ENCODE assay signal across 1 cellular context in genomic region chr2:60470340-60470739, GRCh38.
TF ChIP-seq lines count a peak whose summit lies in the region.

No MANE protein-coding gene starts in this region.

TF ChIP-seq in SK-N-SH, 30 proteins besides CTCF, POLR2A, EP300 and RAD21 (continued from another document):
- TF ChIP-seq, protein P1, sequence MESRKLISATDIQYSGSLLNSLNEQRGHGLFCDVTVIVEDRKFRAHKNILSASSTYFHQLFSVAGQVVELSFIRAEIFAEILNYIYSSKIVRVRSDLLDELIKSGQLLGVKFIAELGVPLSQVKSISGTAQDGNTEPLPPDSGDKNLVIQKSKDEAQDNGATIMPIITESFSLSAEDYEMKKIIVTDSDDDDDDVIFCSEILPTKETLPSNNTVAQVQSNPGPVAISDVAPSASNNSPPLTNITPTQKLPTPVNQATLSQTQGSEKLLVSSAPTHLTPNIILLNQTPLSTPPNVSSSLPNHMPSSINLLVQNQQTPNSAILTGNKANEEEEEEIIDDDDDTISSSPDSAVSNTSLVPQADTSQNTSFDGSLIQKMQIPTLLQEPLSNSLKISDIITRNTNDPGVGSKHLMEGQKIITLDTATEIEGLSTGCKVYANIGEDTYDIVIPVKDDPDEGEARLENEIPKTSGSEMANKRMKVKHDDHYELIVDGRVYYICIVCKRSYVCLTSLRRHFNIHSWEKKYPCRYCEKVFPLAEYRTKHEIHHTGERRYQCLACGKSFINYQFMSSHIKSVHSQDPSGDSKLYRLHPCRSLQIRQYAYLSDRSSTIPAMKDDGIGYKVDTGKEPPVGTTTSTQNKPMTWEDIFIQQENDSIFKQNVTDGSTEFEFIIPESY (IDR thresholded peaks at IDR 0.05; ENCODE audit: borderline replicate concordance, low read depth): no peak
- TF ChIP-seq EZH2phosphoT487 (IDR thresholded peaks at IDR 0.05; ENCODE audit: borderline replicate concordance, low read depth) (no peak), IRF3 (IDR thresholded peaks at IDR 0.05; ENCODE audit: low read depth, low read length) (no peak), ELF1 (IDR thresholded peaks at IDR 0.05) (no peak), MXI1 (IDR thresholded peaks at IDR 0.05; ENCODE audit: low read depth, low read length) (no peak), NFIC (IDR thresholded peaks at IDR 0.05; ENCODE audit: borderline replicate concordance) (no peak), TAF1 (IDR thresholded peaks at IDR 0.05; ENCODE audit: borderline replicate concordance, low read depth, low read length) (no peak)
- TF ChIP-seq, protein P2, sequence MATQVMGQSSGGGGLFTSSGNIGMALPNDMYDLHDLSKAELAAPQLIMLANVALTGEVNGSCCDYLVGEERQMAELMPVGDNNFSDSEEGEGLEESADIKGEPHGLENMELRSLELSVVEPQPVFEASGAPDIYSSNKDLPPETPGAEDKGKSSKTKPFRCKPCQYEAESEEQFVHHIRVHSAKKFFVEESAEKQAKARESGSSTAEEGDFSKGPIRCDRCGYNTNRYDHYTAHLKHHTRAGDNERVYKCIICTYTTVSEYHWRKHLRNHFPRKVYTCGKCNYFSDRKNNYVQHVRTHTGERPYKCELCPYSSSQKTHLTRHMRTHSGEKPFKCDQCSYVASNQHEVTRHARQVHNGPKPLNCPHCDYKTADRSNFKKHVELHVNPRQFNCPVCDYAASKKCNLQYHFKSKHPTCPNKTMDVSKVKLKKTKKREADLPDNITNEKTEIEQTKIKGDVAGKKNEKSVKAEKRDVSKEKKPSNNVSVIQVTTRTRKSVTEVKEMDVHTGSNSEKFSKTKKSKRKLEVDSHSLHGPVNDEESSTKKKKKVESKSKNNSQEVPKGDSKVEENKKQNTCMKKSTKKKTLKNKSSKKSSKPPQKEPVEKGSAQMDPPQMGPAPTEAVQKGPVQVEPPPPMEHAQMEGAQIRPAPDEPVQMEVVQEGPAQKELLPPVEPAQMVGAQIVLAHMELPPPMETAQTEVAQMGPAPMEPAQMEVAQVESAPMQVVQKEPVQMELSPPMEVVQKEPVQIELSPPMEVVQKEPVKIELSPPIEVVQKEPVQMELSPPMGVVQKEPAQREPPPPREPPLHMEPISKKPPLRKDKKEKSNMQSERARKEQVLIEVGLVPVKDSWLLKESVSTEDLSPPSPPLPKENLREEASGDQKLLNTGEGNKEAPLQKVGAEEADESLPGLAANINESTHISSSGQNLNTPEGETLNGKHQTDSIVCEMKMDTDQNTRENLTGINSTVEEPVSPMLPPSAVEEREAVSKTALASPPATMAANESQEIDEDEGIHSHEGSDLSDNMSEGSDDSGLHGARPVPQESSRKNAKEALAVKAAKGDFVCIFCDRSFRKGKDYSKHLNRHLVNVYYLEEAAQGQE (IDR thresholded peaks at IDR 0.05; ENCODE audit: low read depth, low read length): no peak
